Comparison of ENCODE assay signal across 11 cellular contexts in the genomic region with DNA sequence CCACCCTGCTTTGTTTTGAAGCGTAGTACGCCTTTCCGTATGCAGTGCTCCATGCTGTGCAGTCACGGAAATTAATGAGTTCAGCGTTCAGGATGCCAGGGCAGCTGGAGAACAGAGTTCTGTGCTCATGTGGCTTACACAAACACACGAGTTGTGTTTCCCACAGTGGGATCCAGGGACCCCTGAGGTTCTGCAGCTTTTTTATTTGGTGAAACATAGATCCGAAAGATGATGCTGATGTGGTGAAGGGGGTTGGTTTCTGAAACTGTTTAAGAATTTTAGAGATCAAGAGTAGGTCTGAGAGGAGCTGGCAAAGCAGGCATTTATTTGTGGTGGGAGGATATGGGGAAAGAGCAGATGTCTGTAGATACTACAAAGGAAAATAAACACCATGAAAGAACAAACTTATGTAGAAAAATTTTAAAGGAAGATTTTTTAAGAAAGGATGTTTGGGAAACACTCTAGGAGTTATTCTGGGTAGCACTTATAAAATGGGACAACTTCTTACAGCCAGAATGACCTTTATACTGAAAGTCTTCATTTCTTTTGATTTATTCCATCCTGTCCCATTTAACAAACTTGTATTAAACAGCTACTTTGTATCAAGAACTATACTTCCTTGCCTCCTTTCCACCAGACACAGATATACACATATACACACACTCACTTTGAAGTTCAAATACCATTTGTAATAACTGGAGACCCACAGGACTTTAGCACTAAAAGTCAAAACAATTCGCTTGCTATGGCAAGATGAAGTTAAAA. TPM values are rescaled to one million over a fixed set of nuclear protein-coding genes. Genes with fewer than 3 reads are reported as not detected.
DNase-seq lines count a peak whose midpoint lies in the region; ATAC-seq and TF ChIP-seq lines count a peak whose summit lies in the region.
"Had no signal": no experiment of that assay in that cellular context is flagged by ENCODE, and none has a peak within 500 bp of the region (broad histone marks: within the 10 kb centered on the region; RNA-seq: fewer than 3 reads in every experiment).

No MANE protein-coding gene starts in this region.

- in situ Hi-C loops in brain microvascular endothelial cell (cut with HindIII; ENCODE audit: low pct_ligation_motif_present, low sequenced_read_pairs): no loop called here

- TF ChIP-seq EP300 in stomach (IDR thresholded peaks at IDR 0.05): no peak

- H3K27me3 ChIP-seq in MG63: no peaks in the 10 kb centered on the region
- no peaks in the 10 kb centered on the region for H3K27me3 ChIP-seq in brain microvascular endothelial cell (replicated peaks)
- no peaks in the 10 kb centered on the region for H3K27me3 ChIP-seq in stomach
- no peaks in the 10 kb centered on the region for H3K27me3 ChIP-seq in PC-9 (ENCODE audit: insufficient read depth, low read depth)

- CTCF ChIA-PET in PC-9 (lab: Charles Lee): no interaction called here

- no peak overlapping the region for H2AFZ ChIP-seq in PC-9

- no peaks in the 10 kb centered on the region for H3F3A ChIP-seq in PC-9 (ENCODE audit: insufficient read depth, low read depth)

- H3K4me2 ChIP-seq in PC-9: no peak overlapping the region

- 0 out of 2 replicates have a peak, but pooled peaks cover 3% of the 10 kb centered on the region for H3K9me2 ChIP-seq in PC-9 (ENCODE audit: insufficient read depth)

- no peak for TF ChIP-seq POLR2A in stomach (IDR thresholded peaks at IDR 0.05)

- peak; percentile 41 for ATAC-seq in left lobe of liver
- ATAC-seq in HG02678 (IDR thresholded peaks at IDR 0.05; ENCODE audit: unreplicated experiment): no peak

- no peaks in the 10 kb centered on the region for H4K20me1 ChIP-seq in PC-9 (ENCODE audit: insufficient read depth)

- H3K4me3 ChIP-seq in MG63: no peak overlapping the region
- H3K4me3 ChIP-seq in brain microvascular endothelial cell (ENCODE audit: low read depth, low read length): peak overlapping the region; percentile 6
- no peak overlapping the region for H3K4me3 ChIP-seq in stomach
- no peak overlapping the region for H3K4me3 ChIP-seq in PC-9

- TF ChIP-seq CTCF in brain microvascular endothelial cell (IDR thresholded peaks at IDR 0.05; ENCODE audit: low read depth, low read length, missing control alignments): no peak
- TF ChIP-seq CTCF in stomach (IDR thresholded peaks at IDR 0.05): no peak
- no peak for TF ChIP-seq CTCF in PC-9 (conservative IDR thresholded peaks at IDR 0.05)

- no peaks in the 10 kb centered on the region for H3K36me3 ChIP-seq in MG63
- no peaks in the 10 kb centered on the region for H3K36me3 ChIP-seq in brain microvascular endothelial cell (replicated peaks)
- H3K36me3 ChIP-seq in stomach: no peaks in the 10 kb centered on the region
- no peaks in the 10 kb centered on the region for H3K36me3 ChIP-seq in PC-9 (ENCODE audit: low read depth)

- BruUV-seq in PC-9 (replicated peaks; lab: Mats Ljungman, UMichigan): no TSS peak

- DNase-seq in MG63: peak; percentile 21
- peak; percentile 72 for DNase-seq in brain microvascular endothelial cell
- DNase-seq in left lobe of liver (ENCODE audit: low spot score): no peak
- no peak for DNase-seq in stomach
- no peak for DNase-seq in activated CD4-positive, alpha-beta T cell treated with anti-CD3 and anti-CD28 coated beads for 1 hour
- no peak for DNase-seq in activated CD8-positive, alpha-beta memory T cell treated with anti-CD3 and anti-CD28 coated beads, Interleukin-2, amount 50 U/mL, for 4 hours
- no peak for DNase-seq in PC-9
- DNase-seq: effector CD8-positive, alpha-beta T cell; SIG-M5 had no signal

- intact Hi-C loops in stomach (cut with DNase I; ENCODE audit: low total_unique reads) (no loop called here), PC-9 (cut with micrococcal nuclease; ENCODE audit: unreplicated experiment) (no loop called here)

- H3K27ac ChIP-seq in brain microvascular endothelial cell (peak overlapping the region; percentile 62), stomach (peak overlapping the region in 4 of 5 donors; percentile 45 to 77 (median 64)), PC-9 (no peak overlapping the region)

- WGBS in stomach, 5 donors: 51 to 72% (median 61%) methylated on average over 8 of the region's 8 CpGs

- POLR2A ChIA-PET in PC-9 (lab: Charles Lee; ENCODE audit: unreplicated experiment): no interaction called here

- H3K4me1 ChIP-seq in stomach: peaks cover 0 to 38% (median 17%) of the 10 kb centered on the region in 4 donors
- no peaks in the 10 kb centered on the region for H3K4me1 ChIP-seq in PC-9 (replicated peaks; ENCODE audit: insufficient read depth)

- no peaks in the 10 kb centered on the region for H3K79me2 ChIP-seq in PC-9 (ENCODE audit: low read depth)

- no peaks in the 10 kb centered on the region for H3K9me3 ChIP-seq in MG63
- no peaks in the 10 kb centered on the region for H3K9me3 ChIP-seq in stomach
- H3K9me3 ChIP-seq in PC-9 (ENCODE audit: insufficient read depth, low read depth): no peaks in the 10 kb centered on the region

RNA-seq across cellular contexts. Expression of gene ITGA1, which starts 52.8 kb away (rescaled TPM):
- total RNA-seq in MG63 (2014; rRNA removed; shearing (Covaris generic); ENCODE audit: low replicate concordance): 0.69 and 1.4 TPM in 2 replicates
- total RNA-seq in left lobe of liver (69.5 TPM), stomach (100 to 1,000 TPM in 3 of 5 donors, 10 to 100 TPM in 2; 71.4 to 507 (median 145) TPM), PC-9 (2021) (3.0 and 4.0 TPM in 2 replicates)
- polyA plus RNA-seq in stomach: 10 to 100 TPM in 1 of 3 donors, 1 to 10 TPM in 2; 2.7 to 11.9 (median 2.9) TPM
- total RNA-seq: G401 had no signal

RNA-seq across cellular contexts. Expression of gene PELO, which starts 52.8 kb away (rescaled TPM):
- 15.8 and 23.9 TPM in 2 replicates for total RNA-seq in MG63 (2014; rRNA removed; shearing (Covaris generic); ENCODE audit: low replicate concordance)
- total RNA-seq in left lobe of liver: 21.0 TPM
- total RNA-seq in stomach: 10 to 100 TPM in 4 of 5 donors, 1 to 10 TPM in 1; 5.8 to 62.2 (median 12.8) TPM
- 10 to 100 TPM in 2 of 3 donors, 1 to 10 TPM in 1; 6.4 to 13.4 (median 12.3) TPM for polyA plus RNA-seq in stomach
- total RNA-seq in PC-9 (2021): 19.8 and 21.5 TPM in 2 replicates

Comparison
In these comparisons a context has a peak if more than half of its experiments do, and no peak if none do; other contexts are left out.
1. DNase-seq: peak in MG63 (single experiment) and brain microvascular endothelial cell (single experiment); none in left lobe of liver (single experiment), stomach (single experiment), activated CD4-positive, alpha-beta T cell treated with anti-CD3 and anti-CD28 coated beads for 1 hour (single experiment), activated CD8-positive, alpha-beta memory T cell treated with anti-CD3 and anti-CD28 coated beads, Interleukin-2, amount 50 U/mL, for 4 hours (single experiment) and PC-9 (0 of 2).
2. RNA of gene ITGA1, which starts 52.8 kb away (total RNA-seq): 71.4 to 507 TPM in stomach and 69.5 TPM in left lobe of liver (single experiment); 3.0 to 4.0 TPM in PC-9 and 0.69 to 1.4 TPM in MG63; every median in the first group is over 10 times any median in the second.